17 cellular contexts compared by ENCODE assay signal in the genomic region with DNA sequence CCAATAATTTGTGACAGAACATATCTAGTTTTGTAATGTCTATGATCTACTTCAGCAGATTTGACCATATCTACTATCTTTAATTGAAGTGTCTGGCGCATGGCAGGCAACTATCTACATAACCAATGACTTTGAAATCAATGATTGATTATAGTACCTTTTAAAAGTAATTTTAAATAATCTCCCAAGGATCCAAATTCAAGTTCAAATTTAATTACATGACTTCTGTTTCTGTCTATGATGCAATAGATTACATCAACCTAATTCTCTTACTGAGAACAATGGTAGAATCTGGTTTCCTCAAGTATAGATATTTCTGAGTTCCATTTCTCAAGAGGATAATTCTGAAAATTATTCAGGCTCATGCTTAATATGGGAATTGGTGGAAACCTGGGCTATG.
A peak's percentile ranks its signal among the peaks of the same experiment; 100 is the strongest.
DNase-seq lines count a peak whose midpoint lies in the region; ATAC-seq, FAIRE-seq and TF ChIP-seq lines count a peak whose summit lies in the region.
"Had no signal": no experiment of that assay in that cellular context is flagged by ENCODE, and none has a peak within 500 bp of the region (broad histone marks: within the 10 kb centered on the region; RNA-seq: fewer than 3 reads in every experiment).

No MANE protein-coding gene starts in this region.

- TF ChIP-seq CTCF in MCF 10A (IDR thresholded peaks at IDR 0.05; ENCODE audit: unreplicated experiment) (no peak), breast epithelium (IDR thresholded peaks at IDR 0.05) (no peak), epithelial cell of esophagus (IDR thresholded peaks at IDR 0.05; ENCODE audit: insufficient read depth, low read depth, low read length, missing control alignments) (no peak), keratinocyte (optimal IDR thresholded peaks at IDR 0.05 in 1 of 3, IDR thresholded peaks at IDR 0.05 in 1 of 3, conservative IDR thresholded peaks at IDR 0.05 in 1 of 3; ENCODE audit: extremely low read depth in 1 of 3, insufficient read depth in 2 of 3, low read length in 3 of 3) (no peak)

- CTCF ChIA-PET in MCF 10A (lab: Yijun Ruan, JAX), result interaction anchor here (1.7 kb wide), 1 partner anchor 11 kb away, joined by 4 read pairs; no protein-coding TSS in a partner anchor

- H2AFZ ChIP-seq in keratinocyte (ENCODE audit: control insufficient read depth, low read length), result peak overlapping the region; percentile 84
- H2AFZ ChIP-seq: GM23248 had no signal

- intact Hi-C loops in MCF 10A (cut with micrococcal nuclease) (no loop called here), breast epithelium (cut with DNase I; ENCODE audit: low total_unique reads) (no loop called here)

- H3K27ac ChIP-seq in breast epithelium (no peak overlapping the region), keratinocyte (ENCODE audit: control insufficient read depth, insufficient read depth, low read length) (peak overlapping the region; percentile 72)
- H3K27ac ChIP-seq: BLaER1 treated with 17β-estradiol and CSF1 and Interleukin-3, amounts not matched to agents 10 nM and 100 nM; GM23248 had no signal

- H3K27me3 ChIP-seq in breast epithelium (no peaks in the 10 kb centered on the region), keratinocyte (ENCODE audit: control insufficient read depth, extremely low read depth, insufficient read depth, low read length) (no peaks in the 10 kb centered on the region)
- H3K27me3 ChIP-seq: BLaER1 treated with 17β-estradiol and CSF1 and Interleukin-3, amounts not matched to agents 10 nM and 100 nM had no signal

- no peak for ATAC-seq in GM21515 (IDR thresholded peaks at IDR 0.05; ENCODE audit: unreplicated experiment)

- dilution Hi-C loops in keratinocyte (cut with MboI; ENCODE audit: extremely low pct_ligation_motif_present, low sequenced_read_pairs), result no loop called here

- no peak for FAIRE-seq in keratinocyte (lab: Jason Lieb, UNC)
- FAIRE-seq: G401.6, GM12891, H54 had no signal

- H3K36me3 Mint-ChIP-seq in MCF 10A (ENCODE audit: insufficient read depth, unreplicated experiment), result peaks cover 6% of the 10 kb centered on the region
- H3K36me3 Mint-ChIP-seq: CD4-positive, CD25-positive, alpha-beta regulatory T cell had no signal

- peak overlapping the region; percentile 82 for H3K4me2 ChIP-seq in keratinocyte (ENCODE audit: control insufficient read depth, extremely low read depth, insufficient read depth, low read depth, low read length)

- H3K9me1 ChIP-seq in keratinocyte (ENCODE audit: control insufficient read depth, extremely low read depth, insufficient read depth, low read length), result no peaks in the 10 kb centered on the region

- H3K27ac Mint-ChIP-seq in MCF 10A (ENCODE audit: low read depth, unreplicated experiment), result peak overlapping the region; percentile 50
- H3K27ac Mint-ChIP-seq: CD4-positive, CD25-positive, alpha-beta regulatory T cell had no signal

- H3K79me2 ChIP-seq in keratinocyte (ENCODE audit: control insufficient read depth, insufficient read depth, low read length), result no peaks in the 10 kb centered on the region

- no peak for DNase-seq in MCF 10A (ENCODE audit: unreplicated experiment)
- no peak for DNase-seq in breast epithelium (ENCODE audit: low spot score in 2 of 2)
- peak; percentile 54 for DNase-seq in OCI-M1 (lab: John Stamatoyannopoulos, UW)
- DNase-seq in epithelial cell of esophagus (ENCODE audit: low read depth), result peak; percentile 21
- DNase-seq in keratinocyte (ENCODE audit: low read depth, low spot score), result no peak
- no peak for DNase-seq in HCEC 1CT
- DNase-seq in NCI-H1436 treated with DMSO at 0.1 percent for 48 hours (lab: John Stamatoyannopoulos, UW), result no peak
- DNase-seq: 8988T; ACHN; CD4-positive, CD25-positive, alpha-beta regulatory T cell; DMS79 had no signal

- H3K4me3 ChIP-seq in breast epithelium, result no peak overlapping the region
- H3K4me3 ChIP-seq in epithelial cell of esophagus (ENCODE audit: low read length), result no peak overlapping the region
- H3K4me3 ChIP-seq in keratinocyte (ENCODE audit: control insufficient read depth in 2 of 3, extremely low read depth in 1 of 3, insufficient read depth in 2 of 3, low read depth in 1 of 3, low read length in 3 of 3), result peak overlapping the region in 1 of 3 experiments; percentile 22
- H3K4me3 ChIP-seq: BLaER1 treated with 17β-estradiol and CSF1 and Interleukin-3, amounts not matched to agents 10 nM and 100 nM; GM23248 had no signal

- TF ChIP-seq POLR2A in breast epithelium (IDR thresholded peaks at IDR 0.05), result no peak

- no peaks in the 10 kb centered on the region for H3K27me3 Mint-ChIP-seq in MCF 10A (ENCODE audit: insufficient read depth, unreplicated experiment)
- H3K27me3 Mint-ChIP-seq: CD4-positive, CD25-positive, alpha-beta regulatory T cell had no signal

- BruUV-seq in MCF 10A (replicated peaks; lab: Mats Ljungman, UMichigan), result no TSS peak

- H3K36me3 ChIP-seq in breast epithelium (no peaks in the 10 kb centered on the region), keratinocyte (ENCODE audit: control insufficient read depth in 2 of 2, extremely low read depth in 1 of 2, insufficient read depth in 2 of 2, low read length in 2 of 2) (no peaks in the 10 kb centered on the region)
- H3K36me3 ChIP-seq: BLaER1 treated with 17β-estradiol and CSF1 and Interleukin-3, amounts not matched to agents 10 nM and 100 nM had no signal

- H4K20me1 ChIP-seq in keratinocyte (ENCODE audit: control insufficient read depth, extremely low read depth, insufficient read depth, low read length), result no peaks in the 10 kb centered on the region
- H4K20me1 ChIP-seq: BLaER1 treated with 17β-estradiol and CSF1 and Interleukin-3, amounts not matched to agents 10 nM and 100 nM had no signal

- H3K9ac ChIP-seq in keratinocyte (ENCODE audit: control insufficient read depth, extremely low read depth, insufficient read depth, low read length), result peak overlapping the region; percentile 41
- H3K9ac ChIP-seq: BLaER1 treated with 17β-estradiol and CSF1 and Interleukin-3, amounts not matched to agents 10 nM and 100 nM; GM23248 had no signal

- H3K4me1 ChIP-seq in breast epithelium (no peaks in the 10 kb centered on the region), keratinocyte (ENCODE audit: control insufficient read depth, extremely low read depth, insufficient read depth, low read length) (peaks cover 34% of the 10 kb centered on the region)

- H3K9me3 Mint-ChIP-seq in MCF 10A (ENCODE audit: unreplicated experiment), result no peaks in the 10 kb centered on the region

- no peaks in the 10 kb centered on the region for H3K9me3 ChIP-seq in breast epithelium
- no peaks in the 10 kb centered on the region for H3K9me3 ChIP-seq in keratinocyte (ENCODE audit: control insufficient read depth, low read depth, low read length)
- H3K9me3 ChIP-seq: BLaER1 treated with 17β-estradiol and CSF1 and Interleukin-3, amounts not matched to agents 10 nM and 100 nM had no signal

- POLR2A ChIA-PET in MCF 10A (lab: Yijun Ruan, JAX), result interaction anchor here (0.6 to 2.1 kb wide), 9 partner anchors 9 to 252 kb away, joined by 3 to 6 read pairs (median 4); no protein-coding TSS in a partner anchor

- peaks cover 34% of the 10 kb centered on the region for H3K4me1 Mint-ChIP-seq in MCF 10A (ENCODE audit: insufficient read depth, unreplicated experiment)
- H3K4me1 Mint-ChIP-seq: CD4-positive, CD25-positive, alpha-beta regulatory T cell had no signal

- H3K4me3 Mint-ChIP-seq in MCF 10A (ENCODE audit: unreplicated experiment), result peak overlapping the region; percentile 1
- H3K4me3 Mint-ChIP-seq: CD4-positive, CD25-positive, alpha-beta regulatory T cell had no signal

Comparison
In these comparisons a context has a peak if more than half of its experiments do, and no peak if none do; other contexts are left out.
1. DNase-seq: peak in OCI-M1 (single experiment) and epithelial cell of esophagus (single experiment); none in MCF 10A (single experiment), breast epithelium (0 of 2), keratinocyte (single experiment), HCEC 1CT (single experiment) and NCI-H1436 treated with DMSO at 0.1 percent for 48 hours (single experiment).